Comparison of ENCODE assay signal across 2 cellular contexts in genomic region chr16:53078247-53078646, GRCh38.
TF ChIP-seq lines count a peak whose summit lies in the region.

No MANE protein-coding gene starts in this region.

TF ChIP-seq in HepG2, 621 proteins besides CTCF, POLR2A, EP300 and RAD21:
- TF ChIP-seq GFI1 (CRISPR knock-in tag; IDR thresholded peaks at IDR 0.05; ENCODE audit: borderline replicate concordance) (no peak), PHF21A (CRISPR knock-in tag; IDR thresholded peaks at IDR 0.05) (no peak), ZNF564 (CRISPR knock-in tag; IDR thresholded peaks at IDR 0.05) (peak; percentile 99), HNF4A (CRISPR knock-in tag; IDR thresholded peaks at IDR 0.05) (0 out of 2 replicates have a peak, but pooled peaks have one; percentile 42), TIGD3 (CRISPR knock-in tag; IDR thresholded peaks at IDR 0.05; ENCODE audit: borderline replicate concordance) (no peak), TBX3 (IDR thresholded peaks at IDR 0.05; ENCODE audit: borderline replicate concordance) (no peak), CEBPG (CRISPR knock-in tag; IDR thresholded peaks at IDR 0.05) (no peak), ISL2 (CRISPR knock-in tag; IDR thresholded peaks at IDR 0.05) (no peak), AKAP8 (CRISPR knock-in tag; IDR thresholded peaks at IDR 0.05) (no peak), MED8 (CRISPR knock-in tag; IDR thresholded peaks at IDR 0.05; ENCODE audit: insufficient replicate concordance) (no peak)
- TF ChIP-seq, protein P1, sequence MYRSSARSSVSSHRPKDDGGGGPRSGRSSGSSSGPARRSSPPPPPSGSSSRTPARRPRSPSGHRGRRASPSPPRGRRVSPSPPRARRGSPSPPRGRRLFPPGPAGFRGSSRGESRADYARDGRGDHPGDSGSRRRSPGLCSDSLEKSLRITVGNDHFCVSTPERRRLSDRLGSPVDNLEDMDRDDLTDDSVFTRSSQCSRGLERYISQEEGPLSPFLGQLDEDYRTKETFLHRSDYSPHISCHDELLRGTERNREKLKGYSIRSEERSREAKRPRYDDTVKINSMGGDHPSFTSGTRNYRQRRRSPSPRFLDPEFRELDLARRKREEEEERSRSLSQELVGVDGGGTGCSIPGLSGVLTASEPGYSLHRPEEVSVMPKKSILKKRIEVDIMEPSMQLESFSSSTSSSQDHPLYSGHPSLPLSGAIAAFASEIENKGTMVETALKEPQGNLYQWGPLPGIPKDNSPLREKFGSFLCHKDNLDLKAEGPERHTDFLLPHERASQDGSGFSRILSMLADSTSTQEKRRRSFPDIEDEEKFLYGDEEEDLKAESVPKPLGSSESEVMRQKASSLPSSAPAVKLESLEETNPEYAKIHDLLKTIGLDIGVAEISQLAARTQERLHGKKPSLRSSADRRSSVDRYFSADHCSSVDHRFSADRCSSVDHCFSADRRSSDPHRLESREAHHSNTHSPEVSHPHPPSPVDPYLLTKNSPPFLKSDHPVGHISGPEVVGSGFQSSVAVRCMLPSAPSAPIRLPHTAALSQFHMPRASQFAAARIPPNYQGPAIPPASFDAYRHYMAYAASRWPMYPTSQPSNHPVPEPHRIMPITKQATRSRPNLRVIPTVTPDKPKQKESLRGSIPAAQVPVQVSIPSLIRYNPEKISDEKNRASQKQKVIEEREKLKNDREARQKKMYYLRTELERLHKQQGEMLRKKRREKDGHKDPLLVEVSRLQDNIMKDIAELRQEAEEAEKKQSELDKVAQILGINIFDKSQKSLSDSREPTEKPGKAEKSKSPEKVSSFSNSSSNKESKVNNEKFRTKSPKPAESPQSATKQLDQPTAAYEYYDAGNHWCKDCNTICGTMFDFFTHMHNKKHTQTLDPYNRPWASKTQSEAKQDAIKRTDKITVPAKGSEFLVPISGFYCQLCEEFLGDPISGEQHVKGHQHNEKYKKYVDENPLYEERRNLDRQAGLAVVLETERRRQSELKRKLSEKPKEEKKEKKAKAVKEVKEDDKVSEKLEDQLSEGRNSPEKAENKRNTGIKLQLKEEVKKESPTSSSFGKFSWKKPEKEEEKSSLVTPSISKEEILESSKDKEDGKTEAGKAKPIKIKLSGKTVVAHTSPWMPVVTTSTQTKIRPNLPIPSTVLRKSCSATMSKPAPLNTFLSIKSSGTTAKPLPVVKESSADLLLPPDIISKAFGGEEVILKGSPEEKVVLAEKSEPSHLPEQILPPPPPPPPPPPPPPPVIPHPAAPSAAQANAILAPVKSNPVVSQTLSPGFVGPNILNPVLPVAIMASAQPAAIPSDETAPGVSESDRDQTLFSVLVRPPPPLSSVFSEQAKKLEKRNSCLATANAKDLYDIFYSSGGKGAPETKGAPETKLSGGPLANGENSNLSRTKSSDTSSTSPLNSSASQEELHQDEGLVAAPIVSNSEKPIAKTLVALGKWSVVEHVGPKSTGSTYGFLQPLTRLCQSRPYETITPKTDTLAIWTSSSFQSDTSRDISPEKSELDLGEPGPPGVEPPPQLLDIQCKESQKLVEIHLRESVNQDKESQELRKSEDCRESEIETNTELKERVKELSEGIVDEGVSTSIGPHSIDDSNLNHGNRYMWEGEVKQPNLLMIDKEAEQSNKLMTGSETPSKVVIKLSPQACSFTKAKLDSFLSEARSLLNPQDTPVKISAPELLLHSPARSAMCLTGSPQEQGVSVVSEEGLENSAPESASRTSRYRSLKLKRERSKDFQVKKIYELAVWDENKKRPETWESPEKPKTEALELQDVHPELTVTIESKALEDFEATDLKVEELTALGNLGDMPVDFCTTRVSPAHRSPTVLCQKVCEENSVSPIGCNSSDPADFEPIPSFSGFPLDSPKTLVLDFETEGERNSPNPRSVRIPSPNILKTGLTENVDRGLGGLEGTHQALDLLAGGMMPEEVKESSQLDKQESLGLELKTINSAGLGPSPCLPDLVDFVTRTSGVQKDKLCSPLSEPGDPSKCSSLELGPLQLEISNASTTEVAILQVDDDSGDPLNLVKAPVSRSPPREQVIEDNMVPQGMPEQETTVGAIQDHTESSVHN (CRISPR knock-in tag; IDR thresholded peaks at IDR 0.05), result no peak
- TF ChIP-seq, protein P2, sequence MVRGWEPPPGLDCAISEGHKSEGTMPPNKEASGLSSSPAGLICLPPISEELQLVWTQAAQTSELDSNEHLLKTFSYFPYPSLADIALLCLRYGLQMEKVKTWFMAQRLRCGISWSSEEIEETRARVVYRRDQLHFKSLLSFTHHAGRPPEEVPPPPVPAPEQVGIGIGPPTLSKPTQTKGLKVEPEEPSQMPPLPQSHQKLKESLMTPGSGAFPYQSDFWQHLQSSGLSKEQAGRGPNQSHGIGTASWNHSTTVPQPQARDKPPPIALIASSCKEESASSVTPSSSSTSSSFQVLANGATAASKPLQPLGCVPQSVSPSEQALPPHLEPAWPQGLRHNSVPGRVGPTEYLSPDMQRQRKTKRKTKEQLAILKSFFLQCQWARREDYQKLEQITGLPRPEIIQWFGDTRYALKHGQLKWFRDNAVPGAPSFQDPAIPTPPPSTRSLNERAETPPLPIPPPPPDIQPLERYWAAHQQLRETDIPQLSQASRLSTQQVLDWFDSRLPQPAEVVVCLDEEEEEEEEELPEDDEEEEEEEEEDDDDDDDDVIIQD (CRISPR knock-in tag; IDR thresholded peaks at IDR 0.05; ENCODE audit: low read depth), result no peak
- TF ChIP-seq, protein P3, sequence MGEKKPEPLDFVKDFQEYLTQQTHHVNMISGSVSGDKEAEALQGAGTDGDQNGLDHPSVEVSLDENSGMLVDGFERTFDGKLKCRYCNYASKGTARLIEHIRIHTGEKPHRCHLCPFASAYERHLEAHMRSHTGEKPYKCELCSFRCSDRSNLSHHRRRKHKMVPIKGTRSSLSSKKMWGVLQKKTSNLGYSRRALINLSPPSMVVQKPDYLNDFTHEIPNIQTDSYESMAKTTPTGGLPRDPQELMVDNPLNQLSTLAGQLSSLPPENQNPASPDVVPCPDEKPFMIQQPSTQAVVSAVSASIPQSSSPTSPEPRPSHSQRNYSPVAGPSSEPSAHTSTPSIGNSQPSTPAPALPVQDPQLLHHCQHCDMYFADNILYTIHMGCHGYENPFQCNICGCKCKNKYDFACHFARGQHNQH (CRISPR knock-in tag; IDR thresholded peaks at IDR 0.05), result no peak

TF ChIP-seq in K562, 482 proteins besides CTCF, POLR2A, EP300 and RAD21:
- TF ChIP-seq ZNF609 (CRISPR knock-in tag; IDR thresholded peaks at IDR 0.05; ENCODE audit: borderline replicate concordance) (no peak), SMARCE1 (IDR thresholded peaks at IDR 0.05) (no peak), POLR2B (IDR thresholded peaks at IDR 0.05; ENCODE audit: low read depth, partially characterized antibody) (no peak), C11orf30 (IDR thresholded peaks at IDR 0.05; ENCODE audit: low read depth) (0 out of 2 replicates have a peak, but pooled peaks have one; percentile 23), ZSCAN32 (CRISPR knock-in tag; IDR thresholded peaks at IDR 0.05) (no peak), ZNF316 (IDR thresholded peaks at IDR 0.05) (peak; percentile 32), ESRRA (IDR thresholded peaks at IDR 0.05; ENCODE audit: borderline replicate concordance, low read depth) (peak; percentile 63; the same call in 1 of the 2 replicates), NFE2 (IDR thresholded peaks at IDR 0.05; ENCODE audit: low read depth) (peak; percentile 69), STAG1 (CRISPR knock-in tag; IDR thresholded peaks at IDR 0.05; ENCODE audit: borderline replicate concordance) (no peak), BRD9 (IDR thresholded peaks at IDR 0.05; ENCODE audit: low read depth, partially characterized antibody) (no peak), NR2C1 (IDR thresholded peaks at IDR 0.05) (no peak), NR2C1 (tag; IDR thresholded peaks at IDR 0.05) (no peak), ZNF395 (CRISPR knock-in tag; IDR thresholded peaks at IDR 0.05) (no peak), CBX3 (IDR thresholded peaks at IDR 0.05; ENCODE audit: borderline replicate concordance in 1 of 2, low read length in 2 of 2) (no peak)
TF ChIP-seq in K562: peak in this region for 4.
